ENCODE assay signal across 1 cellular context in the genomic region with DNA sequence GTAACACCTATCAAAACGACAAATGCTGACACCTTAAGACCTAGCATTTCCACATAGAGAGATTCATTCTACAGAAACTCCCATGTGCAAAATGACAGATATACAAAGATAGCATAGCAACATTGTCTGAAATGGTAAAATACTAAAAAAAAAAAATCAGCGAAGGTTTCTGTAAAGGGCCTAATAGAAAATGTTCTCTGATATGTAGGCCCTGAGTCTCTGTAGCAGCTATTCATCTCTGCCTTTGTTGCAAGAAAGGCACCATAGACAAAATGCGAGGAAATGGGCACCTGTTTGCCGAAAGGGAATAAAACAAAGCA.
A peak's percentile ranks its signal among the peaks of the same experiment; 100 is the strongest.
TF ChIP-seq lines count a peak whose summit lies in the region.

No MANE protein-coding gene starts in this region.

TF ChIP-seq in K562, 482 proteins besides CTCF, POLR2A, EP300 and RAD21 (continued from another document):
- TF ChIP-seq GTF2E2 (tag; IDR thresholded peaks at IDR 0.05) (peak; percentile 76; the same call in 1 of the 2 replicates), GTF2A2 (tag; IDR thresholded peaks at IDR 0.05) (no peak), ZNF316 (IDR thresholded peaks at IDR 0.05) (peak; percentile 21; the same call in 1 of the 2 replicates), ZNF384 (IDR thresholded peaks at IDR 0.05; ENCODE audit: low read depth, low read length) (peak; percentile 60; the same call in 1 of the 2 replicates), BCLAF1 (IDR thresholded peaks at IDR 0.05; ENCODE audit: borderline replicate concordance in 1 of 2, control insufficient read depth in 1 of 2, low read depth in 2 of 2, low read length in 1 of 2) (peak in 1 of 2 experiments; percentile 30; a peak in 1 of 4 replicates), TBP (optimal IDR thresholded peaks at IDR 0.05; ENCODE audit: low read depth, low read length) (peak; percentile 84), PTBP1 (IDR thresholded peaks at IDR 0.05; ENCODE audit: low read depth, low read length) (no peak), CGGBP1 (CRISPR knock-in tag; IDR thresholded peaks at IDR 0.05) (peak; percentile 47; the same call in 1 of the 2 replicates), GTF2B (IDR thresholded peaks at IDR 0.05; ENCODE audit: extremely low read depth, insufficient read length) (no peak), POLR2AphosphoS5 (IDR thresholded peaks at IDR 0.05; ENCODE audit: control insufficient read depth, insufficient read depth, low read depth, low read length) (peak; percentile 38; the same call in 1 of the 2 replicates), XRCC3 (IDR thresholded peaks at IDR 0.05) (no peak), CEBPB (tag; IDR thresholded peaks at IDR 0.05) (0 out of 2 replicates have a peak, but pooled peaks have one; percentile 7)
